8 cellular contexts compared by ENCODE assay signal in genomic region chr15:66504563-66505429, GRCh38. TPM values are rescaled to one million over a fixed set of nuclear protein-coding genes. Genes with fewer than 3 reads are reported as not detected.
DNase-seq lines count a peak whose midpoint lies in the region; ATAC-seq and TF ChIP-seq lines count a peak whose summit lies in the region.

Gene RPL4 (minus strand): TSS chr15:66504855. CDS start chr15:66504790, 65 bp downstream.
Gene ZWILCH (plus strand): TSS chr15:66505326. CDS start chr15:66505339, 13 bp downstream.

- no peak within 1 kb of the TSS for H2BK120ac ChIP-seq in mesendoderm (ENCODE audit: low read depth, low read length)

- no peak within 1 kb of the TSS for H4K8ac ChIP-seq in mesendoderm (ENCODE audit: low read depth, low read length)

- H2BK5ac ChIP-seq in mesendoderm (ENCODE audit: low read length) = peak within 1 kb of the TSS; percentile 98

- DNase-seq in CD14-positive monocyte (ENCODE audit: low spot score) = peak; percentile 69
- peak; percentile 76 for DNase-seq in NOMO-1 treated with dmso at 0.1 percent for 144 hours (lab: John Stamatoyannopoulos, UW; ENCODE audit: unreplicated experiment)
- peak; percentile 68 to 70 (median 69) for DNase-seq in activated CD8-positive, alpha-beta memory T cell treated with anti-CD3 and anti-CD28 coated beads for 48 hours (ENCODE audit: low read depth in 2 of 3, low spot score in 2 of 3)
- peak; percentile 86 for DNase-seq in endodermal cell
- peak; percentile 93 for DNase-seq in mesendoderm
- peak; percentile 60 for DNase-seq in stimulated activated CD8-positive, alpha-beta memory T cell treated with anti-CD3 and anti-CD28 coated beads, Interleukin-15, amount 100 ng/mL, for 24 hours (ENCODE audit: low read depth)

- H3K4me3 Mint-ChIP-seq in CD14-positive monocyte = peak within 1 kb of the TSS; percentile 100
- peak within 1 kb of the TSS; percentile 91 for H3K4me3 Mint-ChIP-seq in endodermal cell

- H2BK15ac ChIP-seq in mesendoderm (replicated peaks; ENCODE audit: low read depth) = no peak within 1 kb of the TSS

- H3K4me1 Mint-ChIP-seq in CD14-positive monocyte = peaks cover 30% of the 10 kb centered on the region
- peaks cover 37% of the 10 kb centered on the region for H3K4me1 Mint-ChIP-seq in endodermal cell

- H3K27ac Mint-ChIP-seq in CD14-positive monocyte = peak within 1 kb of the TSS; percentile 94 to 99 (median 97)
- peak within 1 kb of the TSS; percentile 98 for H3K27ac Mint-ChIP-seq in endodermal cell

- peak within 1 kb of the TSS; percentile 89 for H3K4me2 ChIP-seq in mesendoderm (ENCODE audit: low read length)

- ATAC-seq in GM19351 (IDR thresholded peaks at IDR 0.05; ENCODE audit: unreplicated experiment) (peak; percentile 78), HG03521 (IDR thresholded peaks at IDR 0.05; ENCODE audit: unreplicated experiment) (peak; percentile 81)

- peak within 1 kb of the TSS; percentile 95 for H3K4ac ChIP-seq in mesendoderm (ENCODE audit: low read depth, low read length)

- intact Hi-C loops in CD14-positive monocyte (cut with micrococcal nuclease) = loop anchor here in 1 of 2 donors (5.0 kb wide), 1 partner anchor 117 kb away; the partner anchor contains the start of gene MAP2K1

- peaks cover 33 to 37% of the 10 kb centered on the region in 2 donors for H3K36me3 Mint-ChIP-seq in CD14-positive monocyte
- H3K36me3 Mint-ChIP-seq in endodermal cell (ENCODE audit: low read depth) = peaks cover 55% of the 10 kb centered on the region

- WGBS in endodermal cell (ENCODE audit: insufficient coverage in 1 of 2, insufficient read length in 1 of 2), 2 experiments = 0% methylated on average over 27 to 41 of the region's 46 CpGs
- no CpG with 5 or more reads among the region's 46 CpGs for WGBS in mesendoderm (ENCODE audit: extremely low coverage, insufficient coverage, low lambda C conversion rate)

- H3K56ac ChIP-seq in mesendoderm (ENCODE audit: low read length) = peak within 1 kb of the TSS; percentile 99

- H3K9me3 Mint-ChIP-seq in CD14-positive monocyte (no peaks in the 10 kb centered on the region), endodermal cell (no peaks in the 10 kb centered on the region)

- no peak for TF ChIP-seq CTCF in CD14-positive monocyte (IDR thresholded peaks at IDR 0.05)
- TF ChIP-seq CTCF in endodermal cell (conservative IDR thresholded peaks at IDR 0.05) = no peak

- peaks cover 0 to 2% (median 0%) of the 10 kb centered on the region in 3 donors for H3K27me3 Mint-ChIP-seq in CD14-positive monocyte (ENCODE audit: low read depth in 3 of 3)
- H3K27me3 Mint-ChIP-seq in endodermal cell (ENCODE audit: insufficient read depth) = no peaks in the 10 kb centered on the region

- H3K27me3 ChIP-seq in endodermal cell (ENCODE audit: control insufficient read depth, insufficient read depth, low read length, poor library complexity, severe bottlenecking) (no peaks in the 10 kb centered on the region), mesendoderm (ENCODE audit: insufficient read depth, low read length, poor library complexity) (no peaks in the 10 kb centered on the region)

- H3K23ac ChIP-seq in mesendoderm (ENCODE audit: low read length) = peak within 1 kb of the TSS; percentile 20

- peaks cover 46% of the 10 kb centered on the region for H3K79me2 ChIP-seq in mesendoderm (ENCODE audit: control insufficient read depth, insufficient read depth, low read length)

- H3K36me3 ChIP-seq in endodermal cell (ENCODE audit: control insufficient read depth, insufficient read depth, low read length) = peaks cover 53% of the 10 kb centered on the region
- peaks cover 4% of the 10 kb centered on the region for H3K36me3 ChIP-seq in mesendoderm (ENCODE audit: control insufficient read depth, insufficient read depth, low read length)

- peak within 1 kb of the TSS; percentile 96 for H2AK5ac ChIP-seq in mesendoderm (ENCODE audit: low read length)

- H3K79me1 ChIP-seq in mesendoderm (ENCODE audit: low read length) = peaks cover 6% of the 10 kb centered on the region

- no peaks in the 10 kb centered on the region for H3K4me1 ChIP-seq in endodermal cell (ENCODE audit: control insufficient read depth, insufficient read depth, low read length)
- peaks cover 3% of the 10 kb centered on the region for H3K4me1 ChIP-seq in mesendoderm (ENCODE audit: control insufficient read depth, low read depth, low read length)

- no peaks in the 10 kb centered on the region for H3K9me3 ChIP-seq in endodermal cell (ENCODE audit: control insufficient read depth, low read length)

- H3K9ac ChIP-seq in endodermal cell (ENCODE audit: extremely low read depth, low read length, poor library complexity, severe bottlenecking) (peak within 1 kb of the TSS; percentile 96), mesendoderm (ENCODE audit: low read length) (peak within 1 kb of the TSS; percentile 96)

- H3K18ac ChIP-seq in mesendoderm (ENCODE audit: low read length) = peak within 1 kb of the TSS; percentile 91

- no peak within 1 kb of the TSS for H4K5ac ChIP-seq in mesendoderm (ENCODE audit: low read length)

- H3K27ac ChIP-seq in endodermal cell (ENCODE audit: low read depth, low read length) (peak within 1 kb of the TSS; percentile 84), mesendoderm (ENCODE audit: low read depth, low read length) (peak within 1 kb of the TSS; percentile 80)

- H3K4me3 ChIP-seq in endodermal cell (ENCODE audit: low read length) (peak within 1 kb of the TSS; percentile 96), mesendoderm (ENCODE audit: low read length) (peak within 1 kb of the TSS; percentile 99)

RNA-seq across cellular contexts. Expression of gene RPL4, which starts in this region (rescaled TPM):
- polyA plus RNA-seq in CD14-positive monocyte = 100 to 1,000 TPM; 533 to 536 TPM
- total RNA-seq in endodermal cell = 1,000 to 10,000 TPM; 2,700 to 3,227 TPM
- polyA plus RNA-seq in endodermal cell (2013, experiment 1 of 2) = 4,331 TPM
- 4,059 TPM for polyA plus RNA-seq in endodermal cell (2013, experiment 2 of 2)
- polyA plus RNA-seq in mesendoderm (2013, experiment 1 of 2) = 3,121 TPM
- polyA plus RNA-seq in mesendoderm (2013, experiment 2 of 2) = 3,136 TPM

RNA-seq across cellular contexts. Expression of gene ZWILCH, which starts in this region (rescaled TPM):
- 1 to 10 TPM; 2.4 to 3.1 TPM for polyA plus RNA-seq in CD14-positive monocyte
- total RNA-seq in endodermal cell = 10 to 100 TPM; 37.3 to 44.2 TPM
- polyA plus RNA-seq in endodermal cell (2013, experiment 1 of 2) = 41.3 TPM
- polyA plus RNA-seq in endodermal cell (2013, experiment 2 of 2) = 36.1 TPM
- polyA plus RNA-seq in mesendoderm (2013, experiment 1 of 2) = 38.0 TPM
- 38.4 TPM for polyA plus RNA-seq in mesendoderm (2013, experiment 2 of 2)

Comparison
In these comparisons a context has a peak if more than half of its experiments do, and no peak if none do; other contexts are left out.
1. Peak in every context shown above with its lines: DNase-seq, ATAC-seq, H3K4me3 ChIP-seq and H3K27ac ChIP-seq.